ENCODE assay signal across 8 cellular contexts in genomic region chr1:109773203-109773899, GRCh38. TPM values are rescaled to one million over a fixed set of nuclear protein-coding genes. Genes with fewer than 3 reads are reported as not detected.
DNase-seq lines count a peak whose midpoint lies in the region; ATAC-seq lines count a peak whose summit lies in the region.

No MANE protein-coding gene starts in this region.

- no peaks in the 10 kb centered on the region for H3K79me1 ChIP-seq in mesendoderm (ENCODE audit: low read length)

- H2BK15ac ChIP-seq in mesendoderm (replicated peaks; ENCODE audit: low read depth), result no peak overlapping the region

- H3K27me3 ChIP-seq in mesendoderm (ENCODE audit: insufficient read depth, low read length, poor library complexity), result no peaks in the 10 kb centered on the region

- H4K5ac ChIP-seq in mesendoderm (ENCODE audit: low read length), result no peak overlapping the region

- CTCF ChIA-PET in activated CD4-positive, alpha-beta memory T cell treated with anti-CD3 and anti-CD28 coated beads, Interleukin-2, amount 10 ng/mL, durations not matched to agents 7 days and 5 days (lab: Charles Lee), result interaction anchor here (0.9 to 27.1 kb wide), 13 partner anchors 9 to 238 kb away, joined by 3 to 655 read pairs (median 10); partner anchors contain the start of genes AHCYL1 and GNAI3

- WGBS in mesendoderm (ENCODE audit: extremely low coverage, insufficient coverage, low lambda C conversion rate), result no CpG with 5 or more reads among the region's 17 CpGs

- no peaks in the 10 kb centered on the region for H3K36me3 Mint-ChIP-seq in activated CD4-positive, alpha-beta memory T cell treated with anti-CD3 and anti-CD28 coated beads, Interleukin-2, amount 10 ng/mL, durations not matched to agents 7 days and 5 days (ENCODE audit: low read depth)

- no peak overlapping the region for H3K4me3 ChIP-seq in mesendoderm (ENCODE audit: low read length)

- no peak overlapping the region for H4K8ac ChIP-seq in mesendoderm (ENCODE audit: low read depth, low read length)

- no peak overlapping the region for H3K18ac ChIP-seq in mesendoderm (ENCODE audit: low read length)

- DNase-seq in AG08396 (ENCODE audit: low spot score), result peak; percentile 85
- DNase-seq in NCI-H774 (lab: John Stamatoyannopoulos, UW), result peak; percentile 71
- peak; percentile 79 for DNase-seq in activated CD4-positive, alpha-beta memory T cell treated with anti-CD3 and anti-CD28 coated beads, Interleukin-2, amount 10 ng/mL, durations not matched to agents 7 days and 5 days
- peak; percentile 41 for DNase-seq in effector CD4-positive, alpha-beta T cell
- peak; percentile 87 for DNase-seq in mesendoderm
- peak; percentile 34 for DNase-seq in stimulated activated CD8-positive, alpha-beta memory T cell treated with anti-CD3 and anti-CD28 coated beads, Interleukin-4, amount 100 ng/mL, for 24 hours (ENCODE audit: low read depth)

- H3K4ac ChIP-seq in mesendoderm (ENCODE audit: low read depth, low read length), result no peak overlapping the region

- H3K27ac ChIP-seq in mesendoderm (ENCODE audit: low read depth, low read length), result no peak overlapping the region

- H3K23ac ChIP-seq in mesendoderm (ENCODE audit: low read length), result no peak overlapping the region

- no peak overlapping the region for H3K4me3 Mint-ChIP-seq in activated CD4-positive, alpha-beta memory T cell treated with anti-CD3 and anti-CD28 coated beads, Interleukin-2, amount 10 ng/mL, durations not matched to agents 7 days and 5 days

- H3K9me3 Mint-ChIP-seq in activated CD4-positive, alpha-beta memory T cell treated with anti-CD3 and anti-CD28 coated beads, Interleukin-2, amount 10 ng/mL, durations not matched to agents 7 days and 5 days, result no peaks in the 10 kb centered on the region

- H3K4me1 ChIP-seq in mesendoderm (ENCODE audit: control insufficient read depth, low read depth, low read length), result no peaks in the 10 kb centered on the region

- POLR2A ChIA-PET in activated CD4-positive, alpha-beta memory T cell treated with anti-CD3 and anti-CD28 coated beads, Interleukin-2, amount 10 ng/mL, durations not matched to agents 7 days and 5 days (lab: Charles Lee), result interaction anchor here (1.3 to 9.0 kb wide), 6 partner anchors 133 to 227 kb away, joined by 3 to 71 read pairs (median 12); partner anchors contain the start of genes AHCYL1 and GNAI3

- peaks cover 17% of the 10 kb centered on the region for H3K4me1 Mint-ChIP-seq in activated CD4-positive, alpha-beta memory T cell treated with anti-CD3 and anti-CD28 coated beads, Interleukin-2, amount 10 ng/mL, durations not matched to agents 7 days and 5 days

- no peak overlapping the region for H3K9ac ChIP-seq in mesendoderm (ENCODE audit: low read length)

- H3K27me3 Mint-ChIP-seq in activated CD4-positive, alpha-beta memory T cell treated with anti-CD3 and anti-CD28 coated beads, Interleukin-2, amount 10 ng/mL, durations not matched to agents 7 days and 5 days, result peaks cover 7% of the 10 kb centered on the region

- ATAC-seq in GM18861 (IDR thresholded peaks at IDR 0.05; ENCODE audit: unreplicated experiment), result peak; percentile 62
- peak; percentile 56 for ATAC-seq in HG03558 (IDR thresholded peaks at IDR 0.05; ENCODE audit: extremely low read depth, unreplicated experiment)

- no peak overlapping the region for H2BK5ac ChIP-seq in mesendoderm (ENCODE audit: low read length)

- H3K27ac Mint-ChIP-seq in activated CD4-positive, alpha-beta memory T cell treated with anti-CD3 and anti-CD28 coated beads, Interleukin-2, amount 10 ng/mL, durations not matched to agents 7 days and 5 days, result no peak overlapping the region

- no peak overlapping the region for H3K4me2 ChIP-seq in mesendoderm (ENCODE audit: low read length)

- H2BK120ac ChIP-seq in mesendoderm (ENCODE audit: low read depth, low read length), result no peak overlapping the region

- no peak overlapping the region for H2AK5ac ChIP-seq in mesendoderm (ENCODE audit: low read length)

- H3K79me2 ChIP-seq in mesendoderm (ENCODE audit: control insufficient read depth, insufficient read depth, low read length), result no peaks in the 10 kb centered on the region

- peak overlapping the region; percentile 10 for H3K56ac ChIP-seq in mesendoderm (ENCODE audit: low read length)

- no peaks in the 10 kb centered on the region for H3K36me3 ChIP-seq in mesendoderm (ENCODE audit: control insufficient read depth, insufficient read depth, low read length)

RNA-seq across cellular contexts. Expression of gene EPS8L3, which starts 9.6 kb away (rescaled TPM):
- not detected for total RNA-seq in activated CD4-positive, alpha-beta memory T cell treated with anti-CD3 and anti-CD28 coated beads, Interleukin-2, amount 10 ng/mL, durations not matched to agents 7 days and 5 days
- polyA plus RNA-seq in mesendoderm (2013, experiment 1 of 2), result not detected
- not detected for polyA plus RNA-seq in mesendoderm (2013, experiment 2 of 2)

RNA-seq across cellular contexts. Expression of gene GSTM3, which starts 32.5 kb away (rescaled TPM):
- total RNA-seq in activated CD4-positive, alpha-beta memory T cell treated with anti-CD3 and anti-CD28 coated beads, Interleukin-2, amount 10 ng/mL, durations not matched to agents 7 days and 5 days, result under 1 TPM; 0.23 to 0.95 TPM
- 6.4 TPM for polyA plus RNA-seq in mesendoderm (2013, experiment 1 of 2)
- 6.1 TPM for polyA plus RNA-seq in mesendoderm (2013, experiment 2 of 2)

Comparison
In these comparisons a context has a peak if more than half of its experiments do, and no peak if none do; other contexts are left out.
1. DNase-seq: peak in every context shown above with its lines; median percentile 87 in mesendoderm; 85 in AG08396; 79 in activated CD4-positive, alpha-beta memory T cell treated with anti-CD3 and anti-CD28 coated beads, Interleukin-2, amount 10 ng/mL, durations not matched to agents 7 days and 5 days; 71 in NCI-H774; 41 in effector CD4-positive, alpha-beta T cell; 34 in stimulated activated CD8-positive, alpha-beta memory T cell treated with anti-CD3 and anti-CD28 coated beads, Interleukin-4, amount 100 ng/mL, for 24 hours.